ENCODE assay signal across 8 cellular contexts in the genomic region with DNA sequence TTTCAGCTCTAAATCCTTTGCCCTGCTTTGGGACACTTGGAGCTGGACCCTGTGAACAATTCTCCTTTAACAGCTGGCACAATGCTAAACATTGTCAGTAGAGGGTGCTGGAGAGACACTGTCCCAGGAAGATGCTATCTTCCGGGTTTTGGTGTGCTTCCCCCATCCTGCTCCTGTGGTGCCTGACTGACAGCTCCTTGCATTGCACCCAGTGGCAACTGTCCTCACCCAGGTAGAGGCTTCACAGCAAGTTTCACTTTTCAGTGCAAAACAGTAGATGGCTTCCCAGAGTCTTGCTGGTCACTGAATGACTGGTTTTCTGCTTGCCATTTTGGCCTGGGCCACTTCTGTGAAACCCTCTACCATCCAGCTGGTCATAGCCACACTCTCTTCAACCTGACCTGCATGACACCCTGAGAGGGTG.
A peak's percentile ranks its signal among the peaks of the same experiment; 100 is the strongest.
DNase-seq lines count a peak whose midpoint lies in the region; ATAC-seq and TF ChIP-seq lines count a peak whose summit lies in the region.

No MANE protein-coding gene starts in this region.

- H3K27ac ChIP-seq in RWPE1, result no peak overlapping the region

- CTCF ChIA-PET in RWPE1 (lab: Yijun Ruan, JAX), result interaction anchor here (0.6 to 1.2 kb wide), 2 partner anchors 20 to 323 kb away, joined by 3 to 4 read pairs; no protein-coding TSS in a partner anchor

- H3K27me3 Mint-ChIP-seq in activated T-cell treated with anti-CD3 and anti-CD28 coated beads, Interleukin-2, amount 50 U/mL, for 4 hours (ENCODE audit: low read depth), result no peaks in the 10 kb centered on the region
- H3K27me3 Mint-ChIP-seq in stimulated activated naive CD8-positive, alpha-beta T cell treated with anti-CD3 and anti-CD28 coated beads, Interleukin-15, amount 100 ng/mL, for 72 hours, result no peaks in the 10 kb centered on the region

- POLR2A ChIA-PET in RWPE1 (lab: Yijun Ruan, JAX; ENCODE audit: low non-redundant PET), result no interaction called here

- peaks cover 13% of the 10 kb centered on the region for H3K9me3 Mint-ChIP-seq in activated T-cell treated with anti-CD3 and anti-CD28 coated beads, Interleukin-2, amount 50 U/mL, for 4 hours
- H3K9me3 Mint-ChIP-seq in stimulated activated naive CD8-positive, alpha-beta T cell treated with anti-CD3 and anti-CD28 coated beads, Interleukin-15, amount 100 ng/mL, for 72 hours, result peaks cover 0 to 12% of the 10 kb centered on the region in 2 donors

- no peaks in the 10 kb centered on the region for H3K36me3 Mint-ChIP-seq in activated T-cell treated with anti-CD3 and anti-CD28 coated beads, Interleukin-2, amount 50 U/mL, for 4 hours (ENCODE audit: insufficient read depth)

- peak; percentile 16 to 19 for DNase-seq in activated T-cell treated with anti-CD3 and anti-CD28 coated beads, Interleukin-2, amount 50 U/mL, for 48 hours
- DNase-seq in activated T-cell treated with anti-CD3 and anti-CD28 coated beads, Interleukin-2, amount 50 U/mL, for 4 hours, result no peak
- DNase-seq in RWPE1 (ENCODE audit: low spot score) (peak; percentile 33), fibroblast of the conjunctiva (ENCODE audit: low read depth) (peak; percentile 1), NCI-H2196 treated with DMSO at 0.1 percent for 48 hours (lab: John Stamatoyannopoulos, UW; ENCODE audit: unreplicated experiment) (no peak)
- peak in 1 of 2 donors; percentile 23 for DNase-seq in stimulated activated naive CD8-positive, alpha-beta T cell treated with anti-CD3 and anti-CD28 coated beads, Interleukin-15, amount 100 ng/mL, for 72 hours

- no peak overlapping the region for H3K4me3 Mint-ChIP-seq in activated T-cell treated with anti-CD3 and anti-CD28 coated beads, Interleukin-2, amount 50 U/mL, for 4 hours
- H3K4me3 Mint-ChIP-seq in stimulated activated naive CD8-positive, alpha-beta T cell treated with anti-CD3 and anti-CD28 coated beads, Interleukin-15, amount 100 ng/mL, for 72 hours, result no peak overlapping the region

- ATAC-seq in activated T-cell treated with anti-CD3 and anti-CD28 coated beads, Interleukin-2, amount 50 U/mL, for 4 hours, result no peak
- ATAC-seq in GM21529 (IDR thresholded peaks at IDR 0.05; ENCODE audit: unreplicated experiment) (peak; percentile 99), HG03558 (IDR thresholded peaks at IDR 0.05; ENCODE audit: extremely low read depth, unreplicated experiment) (peak; percentile 91)
- peak; percentile 77 for ATAC-seq in stimulated activated naive CD8-positive, alpha-beta T cell treated with anti-CD3 and anti-CD28 coated beads, Interleukin-15, amount 100 ng/mL, for 72 hours

- H3K27ac Mint-ChIP-seq in stimulated activated naive CD8-positive, alpha-beta T cell treated with anti-CD3 and anti-CD28 coated beads, Interleukin-15, amount 100 ng/mL, for 72 hours, result no peak overlapping the region

- no peaks in the 10 kb centered on the region for H3K4me1 Mint-ChIP-seq in activated T-cell treated with anti-CD3 and anti-CD28 coated beads, Interleukin-2, amount 50 U/mL, for 4 hours (ENCODE audit: low read depth)
- no peaks in the 10 kb centered on the region for H3K4me1 Mint-ChIP-seq in stimulated activated naive CD8-positive, alpha-beta T cell treated with anti-CD3 and anti-CD28 coated beads, Interleukin-15, amount 100 ng/mL, for 72 hours

- peak; percentile 69 for TF ChIP-seq CTCF in RWPE1 (conservative IDR thresholded peaks at IDR 0.05; ENCODE audit: low read depth)

Comparison
In these comparisons a context has a peak if more than half of its experiments do, and no peak if none do; other contexts are left out.
1. DNase-seq: peak in activated T-cell treated with anti-CD3 and anti-CD28 coated beads, Interleukin-2, amount 50 U/mL, for 48 hours (2 of 2), RWPE1 (single experiment) and fibroblast of the conjunctiva (single experiment); none in activated T-cell treated with anti-CD3 and anti-CD28 coated beads, Interleukin-2, amount 50 U/mL, for 4 hours (single experiment) and NCI-H2196 treated with DMSO at 0.1 percent for 48 hours (single experiment).
2. ATAC-seq: peak in GM21529 (single experiment), HG03558 (single experiment) and stimulated activated naive CD8-positive, alpha-beta T cell treated with anti-CD3 and anti-CD28 coated beads, Interleukin-15, amount 100 ng/mL, for 72 hours (single experiment); none in activated T-cell treated with anti-CD3 and anti-CD28 coated beads, Interleukin-2, amount 50 U/mL, for 4 hours (0 of 2).